10 cellular contexts compared by ENCODE assay signal in genomic region chr16:31537362-31537921, GRCh38. TPM values are rescaled to one million over a fixed set of nuclear protein-coding genes. Genes with fewer than 3 reads are reported as not detected.
A peak's percentile ranks its signal among the peaks of the same experiment; 100 is the strongest.
DNase-seq lines count a peak whose midpoint lies in the region; ATAC-seq and TF ChIP-seq lines count a peak whose summit lies in the region.
"Had no signal": no experiment of that assay in that cellular context is flagged by ENCODE, and none has a peak within 500 bp of the region (broad histone marks: within the 10 kb centered on the region; RNA-seq: fewer than 3 reads in every experiment).

No MANE protein-coding gene starts in this region.

- peaks cover 13% of the 10 kb centered on the region for H3K9me3 Mint-ChIP-seq in stimulated activated memory B cell treated with anti-CD40 and anti-IgM and Interleukin-4, amounts not matched to agents 10 μg/mL and 1 μg/mL and 100 μg/mL, for 72 hours
- H3K9me3 Mint-ChIP-seq in Calu3 (ENCODE audit: low read depth, unreplicated experiment) = peaks cover 11% of the 10 kb centered on the region

- H3K36me3 ChIP-seq in lower lobe of right lung (no peaks in the 10 kb centered on the region), mucosa of descending colon (ENCODE audit: low read depth) (no peaks in the 10 kb centered on the region)

- H3K4me1 Mint-ChIP-seq in stimulated activated memory B cell treated with anti-CD40 and anti-IgM and Interleukin-4, amounts not matched to agents 10 μg/mL and 1 μg/mL and 100 μg/mL, for 72 hours = peaks cover 10% of the 10 kb centered on the region
- no peaks in the 10 kb centered on the region for H3K4me1 Mint-ChIP-seq in Calu3 (ENCODE audit: low read depth, unreplicated experiment)

- peaks cover 41% of the 10 kb centered on the region for H3K27me3 Mint-ChIP-seq in stimulated activated memory B cell treated with anti-CD40 and anti-IgM and Interleukin-4, amounts not matched to agents 10 μg/mL and 1 μg/mL and 100 μg/mL, for 72 hours
- no peaks in the 10 kb centered on the region for H3K27me3 Mint-ChIP-seq in Calu3 (ENCODE audit: unreplicated experiment)

- peak; percentile 87 to 88 for ATAC-seq in lower lobe of right lung
- ATAC-seq in stimulated activated memory B cell treated with anti-CD40 and anti-IgM and Interleukin-4, amounts not matched to agents 10 μg/mL and 1 μg/mL and 100 μg/mL, for 72 hours = peak; percentile 45
- ATAC-seq in mucosa of descending colon = no peak

- H3K27ac Mint-ChIP-seq in stimulated activated memory B cell treated with anti-CD40 and anti-IgM and Interleukin-4, amounts not matched to agents 10 μg/mL and 1 μg/mL and 100 μg/mL, for 72 hours = peak overlapping the region; percentile 48
- H3K27ac Mint-ChIP-seq in Calu3 (ENCODE audit: unreplicated experiment) = no peak overlapping the region

- peaks cover 17% of the 10 kb centered on the region for H3K27me3 ChIP-seq in lower lobe of right lung (ENCODE audit: low read depth)

- intact Hi-C loops in lower lobe of right lung (cut with DNase I) = no loop called here
- intact Hi-C loops in Calu3 (cut with micrococcal nuclease; ENCODE audit: unreplicated experiment) = loop anchor here (10.0 kb wide), 1 partner anchor 77 kb away; no protein-coding TSS in a partner anchor
- intact Hi-C loops in mucosa of descending colon (cut with DNase I, micrococcal nuclease) = no loop called here

- H3K27ac ChIP-seq in lower lobe of right lung = peak overlapping the region; percentile 10
- H3K27ac ChIP-seq: PC-9 had no signal

- TF ChIP-seq CTCF in lower lobe of right lung (IDR thresholded peaks at IDR 0.05) = no peak
- no peak for TF ChIP-seq CTCF in Calu3 (IDR thresholded peaks at IDR 0.05; ENCODE audit: unreplicated experiment)
- no peak for TF ChIP-seq CTCF in mucosa of descending colon (IDR thresholded peaks at IDR 0.05)

- H3K9me3 ChIP-seq in lower lobe of right lung (peaks cover under 1% of the 10 kb centered on the region), mucosa of descending colon (peaks cover 1% of the 10 kb centered on the region)

- peak overlapping the region; percentile 52 for H3K4me3 ChIP-seq in lower lobe of right lung
- H3K4me3 ChIP-seq in mucosa of descending colon = no peak overlapping the region
- H3K4me3 ChIP-seq: PC-9 had no signal

- peaks cover 13% of the 10 kb centered on the region for H3K36me3 Mint-ChIP-seq in stimulated activated memory B cell treated with anti-CD40 and anti-IgM and Interleukin-4, amounts not matched to agents 10 μg/mL and 1 μg/mL and 100 μg/mL, for 72 hours
- no peaks in the 10 kb centered on the region for H3K36me3 Mint-ChIP-seq in Calu3 (ENCODE audit: insufficient read depth, unreplicated experiment)

- DNase-seq in NCI-H69 (lab: John Stamatoyannopoulos, UW) (peak; percentile 5), ecto neural progenitor cell (ENCODE audit: low spot score) (peak; percentile 66), lower lobe of right lung (peak; percentile 58), Calu3 (no peak), mucosa of descending colon (no peak), GM19238 (ENCODE audit: insufficient read length, low spot score) (no peak), GM19240 (ENCODE audit: insufficient read length, low spot score) (no peak)
- DNase-seq: activated CD4-positive, alpha-beta T cell treated with anti-CD3 and anti-CD28 coated beads for 48 hours; PC-9 had no signal

- CTCF ChIA-PET in Calu3 (lab: Charles Lee) = no interaction called here

- H3K4me1 ChIP-seq in lower lobe of right lung (no peaks in the 10 kb centered on the region), mucosa of descending colon (ENCODE audit: low read depth) (no peaks in the 10 kb centered on the region)

- BruUV-seq in Calu3 (replicated peaks; lab: Mats Ljungman, UMichigan) = no TSS peak

- H3K4me3 Mint-ChIP-seq in stimulated activated memory B cell treated with anti-CD40 and anti-IgM and Interleukin-4, amounts not matched to agents 10 μg/mL and 1 μg/mL and 100 μg/mL, for 72 hours = peak overlapping the region; percentile 66
- H3K4me3 Mint-ChIP-seq in Calu3 (ENCODE audit: low read depth, unreplicated experiment) = no peak overlapping the region

RNA-seq across cellular contexts. Expression of gene AHSP, which starts 9.7 kb away (rescaled TPM):
- total RNA-seq in lower lobe of right lung (not detected), Calu3 (2022) (not detected in 2 replicates), mucosa of descending colon (not detected)
- total RNA-seq: PC-9 had no signal

RNA-seq across cellular contexts. Expression of gene RUSF1, which starts 29.3 kb away (rescaled TPM):
- total RNA-seq in lower lobe of right lung (54.9 TPM), Calu3 (2022) (96.0 and 105 TPM in 2 replicates), mucosa of descending colon (10 to 100 TPM; 48.3 to 66.7 (median 51.7) TPM)

RNA-seq across cellular contexts. Expression of gene SLC5A2, which starts 54.5 kb away (rescaled TPM):
- total RNA-seq in lower lobe of right lung (2.0 TPM), Calu3 (2022) (0.54 and 1.6 TPM in 2 replicates), mucosa of descending colon (under 1 TPM in 2 of 3 donors, not detected in 1; 0.47 to 0.70 TPM)

Comparison
In these comparisons a context has a peak if more than half of its experiments do, and no peak if none do; other contexts are left out.
1. DNase-seq: peak in NCI-H69 (single experiment), ecto neural progenitor cell (single experiment) and lower lobe of right lung (single experiment); none in Calu3 (single experiment), mucosa of descending colon (0 of 3), GM19238 (single experiment) and GM19240 (single experiment).